15 cellular contexts compared by ENCODE assay signal in the genomic region with DNA sequence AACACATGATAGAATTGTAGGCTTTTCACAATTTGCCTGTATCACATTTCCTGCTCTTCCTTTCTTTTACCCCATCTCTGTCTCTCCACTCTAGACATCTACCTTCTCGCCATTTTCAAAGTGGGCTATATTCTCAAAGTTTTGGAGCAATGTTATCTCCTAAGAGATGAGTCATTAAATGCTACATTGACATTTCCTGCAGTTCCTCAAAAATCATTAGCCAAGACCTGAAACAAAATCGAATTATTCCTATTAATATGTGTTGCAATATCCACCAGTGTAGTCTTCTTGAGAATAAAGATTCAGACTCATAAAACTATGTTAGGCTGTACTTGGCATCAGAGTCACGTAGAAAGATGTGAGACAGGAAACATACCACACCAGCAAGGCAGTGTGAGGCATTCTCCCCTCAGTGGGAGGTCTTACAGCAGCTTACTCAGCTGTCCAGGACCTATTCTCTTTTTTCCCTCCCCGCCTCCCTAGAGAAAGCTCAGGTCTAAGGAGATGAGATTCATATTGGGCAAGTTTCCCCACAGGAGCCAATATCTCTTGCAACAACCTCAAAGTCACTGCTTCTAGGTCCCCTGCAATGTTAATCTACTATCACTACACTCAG. TPM values are rescaled to one million over a fixed set of nuclear protein-coding genes. Genes with fewer than 3 reads are reported as not detected.
DNase-seq lines count a peak whose midpoint lies in the region; ATAC-seq and TF ChIP-seq lines count a peak whose summit lies in the region.
"Had no signal": no experiment of that assay in that cellular context is flagged by ENCODE, and none has a peak within 500 bp of the region (broad histone marks: within the 10 kb centered on the region; RNA-seq: fewer than 3 reads in every experiment).

No MANE protein-coding gene starts in this region.

- peaks cover 7% of the 10 kb centered on the region for H3K4me1 ChIP-seq in GM23338 (ENCODE audit: insufficient read depth)
- peaks cover 0 to 25% of the 10 kb centered on the region in 2 experiments; a peak in 2 of 4 replicates for H3K4me1 ChIP-seq in SK-N-SH (ENCODE audit: control insufficient read depth in 1 of 2, insufficient read depth in 2 of 2, low read depth in 1 of 2, low read length in 1 of 2)
- H3K4me1 ChIP-seq in psoas muscle = peaks cover 10% of the 10 kb centered on the region
- H3K4me1 ChIP-seq: esophagus squamous epithelium had no signal

- no peaks in the 10 kb centered on the region for H3K36me3 Mint-ChIP-seq in GM23338 (ENCODE audit: low read depth)

- DNase-seq in GM23338 (ENCODE audit: low spot score) (peak; percentile 64), SK-N-SH (no peak), fibroblast of the conjunctiva (ENCODE audit: low read depth) (peak; percentile 14), psoas muscle (no peak), putamen (ENCODE audit: low spot score) (no peak), DMS114 treated with DMSO at 0.1 percent for 48 hours (lab: John Stamatoyannopoulos, UW; ENCODE audit: unreplicated experiment) (no peak)
- no peak for DNase-seq in effector CD4-positive, alpha-beta T cell
- DNase-seq: activated CD4-positive, alpha-beta T cell treated with anti-CD3 and anti-CD28 coated beads, Interleukin-2, amount 50 U/mL, for 48 hours; activated naive CD8-positive, alpha-beta T cell treated with anti-CD3 and anti-CD28 coated beads, Interleukin-2, amount 50 U/mL, for 24 hours; DMS53; esophagus squamous epithelium; NCI-H2081; SHP77 treated with DMSO at 0.1 percent for 48 hours; stimulated activated naive CD4-positive, alpha-beta T cell treated with Interleukin-2 at 50 U/mL for 16 hours had no signal

- peaks cover 25% of the 10 kb centered on the region for H3K4me1 Mint-ChIP-seq in GM23338
- H3K4me1 Mint-ChIP-seq: activated naive CD8-positive, alpha-beta T cell treated with anti-CD3 and anti-CD28 coated beads, Interleukin-2, amount 50 U/mL, for 24 hours had no signal

- no peaks in the 10 kb centered on the region for H3K27me3 Mint-ChIP-seq in GM23338 (ENCODE audit: insufficient read depth, low read depth, poor library complexity)
- H3K27me3 Mint-ChIP-seq: activated naive CD8-positive, alpha-beta T cell treated with anti-CD3 and anti-CD28 coated beads, Interleukin-2, amount 50 U/mL, for 24 hours had no signal

- 0 out of 2 replicates have a peak overlapping the region, but pooled peaks have one; percentile 16 for H3K27ac Mint-ChIP-seq in GM23338
- H3K27ac Mint-ChIP-seq: activated naive CD8-positive, alpha-beta T cell treated with anti-CD3 and anti-CD28 coated beads, Interleukin-2, amount 50 U/mL, for 24 hours had no signal

- TF ChIP-seq CTCF in GM23338 (conservative IDR thresholded peaks at IDR 0.05; ENCODE audit: low read depth in 2 of 2) (no peak), SK-N-SH (IDR thresholded peaks at IDR 0.05) (no peak), psoas muscle (IDR thresholded peaks at IDR 0.05) (no peak)

- 0 out of 4 replicates have a peak, but pooled peaks of 1 of the 2 experiments have one; percentile 6 for TF ChIP-seq EP300 in SK-N-SH (IDR thresholded peaks at IDR 0.05; ENCODE audit: borderline replicate concordance in 1 of 2, low read depth in 1 of 2, low read length in 1 of 2)

- 36% methylated on average over 4 of the region's 4 CpGs for WGBS in SK-N-SH (ENCODE audit: low lambda C conversion rate)
- WGBS in psoas muscle, 3 donors = 76 to 83% (median 83%) methylated on average over 4 of the region's 4 CpGs

- H4K20me1 ChIP-seq in GM23338 (replicated peaks; ENCODE audit: insufficient read depth) (no peaks in the 10 kb centered on the region), SK-N-SH (ENCODE audit: insufficient read depth) (no peaks in the 10 kb centered on the region)

- no peak for TF ChIP-seq RAD21 in SK-N-SH (IDR thresholded peaks at IDR 0.05; ENCODE audit: low read length)

- no peak overlapping the region for H2AFZ ChIP-seq in GM23338
- peak overlapping the region; percentile 47; the same call in 1 of the 2 replicates for H2AFZ ChIP-seq in SK-N-SH (ENCODE audit: low read depth)

- POLR2A ChIA-PET in SK-N-SH (lab: Yijun Ruan, JAX) = interaction anchor here (0.8 kb wide), 1 partner anchor 78 kb away, joined by 3 read pairs; no protein-coding TSS in a partner anchor

- H3K27ac ChIP-seq in GM23338 (ENCODE audit: low read depth) (no peak overlapping the region), SK-N-SH (ENCODE audit: low read depth in 2 of 2, low read length in 1 of 2) (peak overlapping the region in 1 of 2 experiments; percentile 67; a peak in 2 of 4 replicates), psoas muscle (peak overlapping the region; percentile 71)

- ATAC-seq in GM23338 (peak; percentile 86), psoas muscle (no peak), HG03095 (IDR thresholded peaks at IDR 0.05; ENCODE audit: unreplicated experiment) (no peak)
- ATAC-seq: activated naive CD8-positive, alpha-beta T cell treated with anti-CD3 and anti-CD28 coated beads, Interleukin-2, amount 50 U/mL, for 24 hours had no signal

- H3K9ac ChIP-seq in SK-N-SH = no peak overlapping the region

- H3K27me3 ChIP-seq in GM23338 (ENCODE audit: insufficient read depth) = no peaks in the 10 kb centered on the region
- no peaks in the 10 kb centered on the region for H3K27me3 ChIP-seq in SK-N-SH (ENCODE audit: insufficient read depth)
- no peaks in the 10 kb centered on the region for H3K27me3 ChIP-seq in psoas muscle (ENCODE audit: insufficient read depth in 3 of 3, low read length in 2 of 3)
- H3K27me3 ChIP-seq: esophagus squamous epithelium had no signal

- no peak overlapping the region for H3K4me2 ChIP-seq in GM23338
- H3K4me2 ChIP-seq in SK-N-SH = peak overlapping the region; percentile 21; the same call in 1 of the 2 replicates

- H3K9me3 ChIP-seq in SK-N-SH (no peaks in the 10 kb centered on the region), psoas muscle (no peaks in the 10 kb centered on the region)
- H3K9me3 ChIP-seq: esophagus squamous epithelium had no signal

- H3K9me3 Mint-ChIP-seq in GM23338 = no peaks in the 10 kb centered on the region
- H3K9me3 Mint-ChIP-seq: activated naive CD8-positive, alpha-beta T cell treated with anti-CD3 and anti-CD28 coated beads, Interleukin-2, amount 50 U/mL, for 24 hours had no signal

- no peaks in the 10 kb centered on the region for H3K79me2 ChIP-seq in GM23338 (replicated peaks; ENCODE audit: insufficient read depth)
- H3K79me2 ChIP-seq in SK-N-SH (ENCODE audit: insufficient read depth) = no peaks in the 10 kb centered on the region

- CTCF ChIA-PET in SK-N-SH (lab: Yijun Ruan, JAX) = interaction anchor here (0.6 to 1.0 kb wide), 4 partner anchors 21 to 57 kb away, joined by 3 to 4 read pairs (median 3); no protein-coding TSS in a partner anchor

- intact Hi-C loops in psoas muscle (cut with DNase I) = no loop called here

- H3F3A ChIP-seq in GM23338 (replicated peaks; ENCODE audit: low read depth) (no peaks in the 10 kb centered on the region), SK-N-SH (replicated peaks; ENCODE audit: insufficient read depth) (peaks cover 30% of the 10 kb centered on the region)

- H3K4me3 ChIP-seq in GM23338 (no peak overlapping the region), SK-N-SH (ENCODE audit: low read depth in 2 of 2, low read length in 1 of 2) (no peak overlapping the region; a peak in 1 of 4 replicates), psoas muscle (no peak overlapping the region)
- H3K4me3 ChIP-seq: esophagus squamous epithelium had no signal

- H3K4me3 Mint-ChIP-seq in GM23338 = no peak overlapping the region
- H3K4me3 Mint-ChIP-seq: activated naive CD8-positive, alpha-beta T cell treated with anti-CD3 and anti-CD28 coated beads, Interleukin-2, amount 50 U/mL, for 24 hours had no signal

- H3K9me2 ChIP-seq in GM23338 (ENCODE audit: insufficient read depth) = no peaks in the 10 kb centered on the region
- no peaks in the 10 kb centered on the region for H3K9me2 ChIP-seq in SK-N-SH

- H3K36me3 ChIP-seq in GM23338 (ENCODE audit: insufficient read depth) (no peaks in the 10 kb centered on the region), SK-N-SH (replicated peaks in 1 of 2; ENCODE audit: control insufficient read depth in 1 of 2, insufficient read depth in 2 of 2, low read length in 1 of 2) (no peaks in the 10 kb centered on the region), psoas muscle (ENCODE audit: insufficient read depth in 1 of 2, low read depth in 1 of 2) (peaks cover 0 to 6% of the 10 kb centered on the region in 2 donors)

TF ChIP-seq in GM23338, 12 proteins besides CTCF, POLR2A, EP300 and RAD21 (continues in another document):
- no peak for TF ChIP-seq ZNF114 (CRISPR knock-in tag; IDR thresholded peaks at IDR 0.05)

TF ChIP-seq in SK-N-SH, 30 proteins besides CTCF, POLR2A, EP300 and RAD21:
- no peak for TF ChIP-seq SIN3A (IDR thresholded peaks at IDR 0.05; ENCODE audit: borderline replicate concordance, low read depth, low read length)
- TF ChIP-seq RFX5 (IDR thresholded peaks at IDR 0.05; ENCODE audit: low read length) = no peak
- TF ChIP-seq, protein P1, sequence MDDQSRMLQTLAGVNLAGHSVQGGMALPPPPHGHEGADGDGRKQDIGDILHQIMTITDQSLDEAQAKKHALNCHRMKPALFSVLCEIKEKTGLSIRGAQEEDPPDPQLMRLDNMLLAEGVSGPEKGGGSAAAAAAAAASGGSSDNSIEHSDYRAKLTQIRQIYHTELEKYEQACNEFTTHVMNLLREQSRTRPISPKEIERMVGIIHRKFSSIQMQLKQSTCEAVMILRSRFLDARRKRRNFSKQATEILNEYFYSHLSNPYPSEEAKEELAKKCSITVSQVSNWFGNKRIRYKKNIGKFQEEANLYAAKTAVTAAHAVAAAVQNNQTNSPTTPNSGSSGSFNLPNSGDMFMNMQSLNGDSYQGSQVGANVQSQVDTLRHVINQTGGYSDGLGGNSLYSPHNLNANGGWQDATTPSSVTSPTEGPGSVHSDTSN (IDR thresholded peaks at IDR 0.05) = no peak
- no peak for TF ChIP-seq ELF1 (IDR thresholded peaks at IDR 0.05)
- TF ChIP-seq GABPA (IDR thresholded peaks at IDR 0.05; ENCODE audit: low read depth) = no peak
- TF ChIP-seq, protein P2, sequence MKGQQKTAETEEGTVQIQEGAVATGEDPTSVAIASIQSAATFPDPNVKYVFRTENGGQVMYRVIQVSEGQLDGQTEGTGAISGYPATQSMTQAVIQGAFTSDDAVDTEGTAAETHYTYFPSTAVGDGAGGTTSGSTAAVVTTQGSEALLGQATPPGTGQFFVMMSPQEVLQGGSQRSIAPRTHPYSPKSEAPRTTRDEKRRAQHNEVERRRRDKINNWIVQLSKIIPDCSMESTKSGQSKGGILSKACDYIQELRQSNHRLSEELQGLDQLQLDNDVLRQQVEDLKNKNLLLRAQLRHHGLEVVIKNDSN (IDR thresholded peaks at IDR 0.05; ENCODE audit: borderline replicate concordance, low read depth) = no peak
- no peak for TF ChIP-seq NRF1 (IDR thresholded peaks at IDR 0.05; ENCODE audit: low read depth, low read length)
- TF ChIP-seq FOXM1 (IDR thresholded peaks at IDR 0.05; ENCODE audit: low read depth) = no peak
TF ChIP-seq in SK-N-SH: peak in this region for 0.

RNA-seq across cellular contexts. Expression of a gene that starts 38.8 kb away (rescaled TPM):
- total RNA-seq in GM23338 (2014; rRNA removed; shearing (Covaris generic)) = 3.7 and 6.8 TPM in 2 replicates
- polyA plus RNA-seq in GM23338 (2016; fragmentation: Nextera tagmentation; extraction: Ambion mirVana) (0.09 and 0.34 TPM in 2 replicates), SK-N-SH (2012; rRNA removed) (1.9 and 2.7 TPM in 2 replicates), psoas muscle (1 to 10 TPM in 2 of 3 donors, under 1 TPM in 1; 0.34 to 3.1 (median 2.5) TPM)
- polyA plus RNA-seq in SK-N-SH (2012; cell fraction: cytosol; rRNA removed) = 1.8 and 2.3 TPM in 2 replicates
- 0.80 and 1.8 TPM in 2 replicates for polyA plus RNA-seq in SK-N-SH (2012; cell fraction: nucleus; rRNA removed)
- total RNA-seq in psoas muscle = 1 to 10 TPM; 2.4 to 4.1 (median 3.2) TPM

Comparison
In these comparisons a context has a peak if more than half of its experiments do, and no peak if none do; other contexts are left out.
1. DNase-seq: peak in GM23338 (single experiment) and fibroblast of the conjunctiva (single experiment); none in SK-N-SH (single experiment), psoas muscle (0 of 2), putamen (single experiment), DMS114 treated with DMSO at 0.1 percent for 48 hours (single experiment) and effector CD4-positive, alpha-beta T cell (single experiment).